ENCODE assay signal across 8 cellular contexts in the genomic region with DNA sequence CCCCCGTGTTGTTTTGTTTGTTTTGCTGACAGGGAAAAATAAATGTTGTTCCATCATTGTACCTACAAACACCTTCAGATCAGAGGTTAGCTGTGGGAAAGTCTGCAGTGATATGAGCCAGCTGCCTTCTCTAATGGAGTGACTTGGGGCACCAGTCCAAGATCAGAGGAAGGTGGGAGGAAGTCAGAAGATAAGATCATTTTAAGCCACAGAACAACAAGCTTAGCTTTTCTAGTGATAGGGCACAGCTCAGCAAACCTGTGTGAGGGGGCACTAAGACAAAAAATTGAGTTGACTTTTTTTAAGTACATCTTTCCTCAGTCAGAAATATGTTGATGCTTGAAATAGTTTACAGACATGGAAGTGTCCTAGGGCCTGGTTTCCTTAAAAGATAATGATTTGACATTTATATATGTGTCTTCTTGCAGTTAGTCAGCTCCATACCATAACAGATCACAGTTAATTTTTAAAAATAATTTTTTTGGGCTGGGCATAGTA.
A peak's percentile ranks its signal among the peaks of the same experiment; 100 is the strongest.
DNase-seq lines count a peak whose midpoint lies in the region; ATAC-seq, FAIRE-seq and TF ChIP-seq lines count a peak whose summit lies in the region.

No MANE protein-coding gene starts in this region.

- H3K9ac ChIP-seq in kidney (ENCODE audit: low read length in 2 of 2): peak overlapping the region in 1 of 2 donors; percentile 14

- peaks cover 15% of the 10 kb centered on the region for H3K36me3 Mint-ChIP-seq in activated T-helper 2 cell treated with anti-CD3 and anti-CD28 coated beads, Interferon-gamma antibody, Interleukin-2, Interleukin-4, amounts not matched to agents 10 μg/mL and 5 μg/mL and 100 μg/mL, durations not matched to agents 14 hours and 24 hours and 36 hours (ENCODE audit: low read depth)
- H3K36me3 Mint-ChIP-seq in stimulated activated memory B cell treated with anti-CD40 and anti-IgM and Interleukin-4, amounts not matched to agents 10 μg/mL and 1 μg/mL and 100 μg/mL, for 72 hours: peaks cover 8% of the 10 kb centered on the region

- H3K9me3 ChIP-seq in kidney (ENCODE audit: control insufficient read depth in 1 of 2, low read length in 2 of 2): no peaks in the 10 kb centered on the region

- TF ChIP-seq CTCF in kidney (IDR thresholded peaks at IDR 0.05; ENCODE audit: borderline replicate concordance, extremely low read depth, insufficient read depth): no peak

- H3K27me3 Mint-ChIP-seq in activated T-helper 2 cell treated with anti-CD3 and anti-CD28 coated beads, Interferon-gamma antibody, Interleukin-2, Interleukin-4, amounts not matched to agents 10 μg/mL and 5 μg/mL and 100 μg/mL, durations not matched to agents 14 hours and 24 hours and 36 hours (ENCODE audit: low read depth): no peaks in the 10 kb centered on the region
- H3K27me3 Mint-ChIP-seq in stimulated activated memory B cell treated with anti-CD40 and anti-IgM and Interleukin-4, amounts not matched to agents 10 μg/mL and 1 μg/mL and 100 μg/mL, for 72 hours: no peaks in the 10 kb centered on the region

- peaks cover 5% of the 10 kb centered on the region for H3K9me3 Mint-ChIP-seq in activated T-helper 2 cell treated with anti-CD3 and anti-CD28 coated beads, Interferon-gamma antibody, Interleukin-2, Interleukin-4, amounts not matched to agents 10 μg/mL and 5 μg/mL and 100 μg/mL, durations not matched to agents 14 hours and 24 hours and 36 hours
- no peaks in the 10 kb centered on the region for H3K9me3 Mint-ChIP-seq in stimulated activated memory B cell treated with anti-CD40 and anti-IgM and Interleukin-4, amounts not matched to agents 10 μg/mL and 1 μg/mL and 100 μg/mL, for 72 hours

- peaks cover 71% of the 10 kb centered on the region for H3K4me1 Mint-ChIP-seq in activated T-helper 2 cell treated with anti-CD3 and anti-CD28 coated beads, Interferon-gamma antibody, Interleukin-2, Interleukin-4, amounts not matched to agents 10 μg/mL and 5 μg/mL and 100 μg/mL, durations not matched to agents 14 hours and 24 hours and 36 hours (ENCODE audit: low read depth)
- H3K4me1 Mint-ChIP-seq in stimulated activated memory B cell treated with anti-CD40 and anti-IgM and Interleukin-4, amounts not matched to agents 10 μg/mL and 1 μg/mL and 100 μg/mL, for 72 hours: peaks cover 54% of the 10 kb centered on the region

- H3K4me3 ChIP-seq in kidney (ENCODE audit: low read length in 2 of 2): peak overlapping the region; percentile 24 to 48

- ATAC-seq in stimulated activated memory B cell treated with anti-CD40 and anti-IgM and Interleukin-4, amounts not matched to agents 10 μg/mL and 1 μg/mL and 100 μg/mL, for 72 hours: peak; percentile 41

- peak overlapping the region; percentile 81 for H3K4me3 Mint-ChIP-seq in activated T-helper 2 cell treated with anti-CD3 and anti-CD28 coated beads, Interferon-gamma antibody, Interleukin-2, Interleukin-4, amounts not matched to agents 10 μg/mL and 5 μg/mL and 100 μg/mL, durations not matched to agents 14 hours and 24 hours and 36 hours (ENCODE audit: low read depth)
- peak overlapping the region; percentile 53 for H3K4me3 Mint-ChIP-seq in stimulated activated memory B cell treated with anti-CD40 and anti-IgM and Interleukin-4, amounts not matched to agents 10 μg/mL and 1 μg/mL and 100 μg/mL, for 72 hours

- FAIRE-seq in kidney (lab: Jason Lieb, UNC): no peak

- DNase-seq in NCI-H2107 treated with DMSO at 0.1 percent for 48 hours (lab: John Stamatoyannopoulos, UW; ENCODE audit: unreplicated experiment): peak; percentile 28
- no peak for DNase-seq in NCI-H2107 (lab: John Stamatoyannopoulos, UW)
- DNase-seq in NAMALWA (ENCODE audit: low spot score): peak; percentile 34
- peak; percentile 48 for DNase-seq in activated T-helper 2 cell treated with anti-CD3 and anti-CD28 coated beads, Interferon-gamma antibody, Interleukin-2, Interleukin-4, amounts not matched to agents 10 μg/mL and 5 μg/mL and 100 μg/mL, durations not matched to agents 14 hours and 24 hours and 36 hours (ENCODE audit: low spot score)
- DNase-seq in kidney: no peak
- DNase-seq in COLO829 (ENCODE audit: low spot score): no peak
- DNase-seq in NK-92 treated with Interleukin-12 subunit alpha and Interleukin-12 subunit beta, amount 100 ng/mL, for 24 hours (lab: John Stamatoyannopoulos, UW): no peak

- H3K4me1 ChIP-seq in kidney (ENCODE audit: control insufficient read depth in 1 of 2, insufficient read depth in 1 of 2, low read depth in 1 of 2, low read length in 2 of 2): peaks cover 5 to 19% of the 10 kb centered on the region in 2 donors

- intact Hi-C loops in activated T-helper 2 cell treated with anti-CD3 and anti-CD28 coated beads, Interferon-gamma antibody, Interleukin-2, Interleukin-4, amounts not matched to agents 10 μg/mL and 5 μg/mL and 100 μg/mL, durations not matched to agents 14 hours and 24 hours and 36 hours (cut with micrococcal nuclease): loop anchor here (5.0 to 10.0 kb wide), 4 partner anchors 96 to 801 kb away; a partner anchor contains a TSS
- intact Hi-C loops in kidney (cut with DNase I): no loop called here

- H3K27ac ChIP-seq in kidney (ENCODE audit: low read depth in 2 of 2, low read length in 2 of 2): peak overlapping the region; percentile 5 to 12

- H3K36me3 ChIP-seq in kidney (ENCODE audit: control insufficient read depth in 1 of 2, insufficient read depth in 2 of 2, low read length in 2 of 2): no peaks in the 10 kb centered on the region

- H3K27ac Mint-ChIP-seq in activated T-helper 2 cell treated with anti-CD3 and anti-CD28 coated beads, Interferon-gamma antibody, Interleukin-2, Interleukin-4, amounts not matched to agents 10 μg/mL and 5 μg/mL and 100 μg/mL, durations not matched to agents 14 hours and 24 hours and 36 hours: peak overlapping the region; percentile 96
- peak overlapping the region; percentile 89 for H3K27ac Mint-ChIP-seq in stimulated activated memory B cell treated with anti-CD40 and anti-IgM and Interleukin-4, amounts not matched to agents 10 μg/mL and 1 μg/mL and 100 μg/mL, for 72 hours

Comparison
In these comparisons a context has a peak if more than half of its experiments do, and no peak if none do; other contexts are left out.
1. DNase-seq: peak in NCI-H2107 treated with DMSO at 0.1 percent for 48 hours (single experiment), NAMALWA (single experiment) and activated T-helper 2 cell treated with anti-CD3 and anti-CD28 coated beads, Interferon-gamma antibody, Interleukin-2, Interleukin-4, amounts not matched to agents 10 μg/mL and 5 μg/mL and 100 μg/mL, durations not matched to agents 14 hours and 24 hours and 36 hours (single experiment); none in NCI-H2107 (single experiment), kidney (single experiment), COLO829 (single experiment) and NK-92 treated with Interleukin-12 subunit alpha and Interleukin-12 subunit beta, amount 100 ng/mL, for 24 hours (single experiment).